ENCODE assay signal across 25 cellular contexts in genomic region chr2:15238028-15238427, GRCh38.
"Had no signal": no experiment of that assay in that cellular context is flagged by ENCODE, and none has a peak within 500 bp of the region (broad histone marks: within the 10 kb centered on the region; RNA-seq: fewer than 3 reads in every experiment).

No MANE protein-coding gene starts in this region.

- DNase-seq: activated CD4-positive, alpha-beta T cell treated with anti-CD3 and anti-CD28 coated beads for 1 hour; activated CD4-positive, alpha-beta T cell treated with anti-CD3 and anti-CD28 coated beads, Interleukin-2, amount 10 ng/mL, durations not matched to agents 7 days and 5 days; activated CD8-positive, alpha-beta T cell treated with anti-CD3 and anti-CD28 coated beads for 36 hours; activated gamma-delta T cell treated with Interleukin-2 at 50 U/mL for 16 hours; activated naive CD8-positive, alpha-beta T cell treated with anti-CD3 and anti-CD28 coated beads, Interleukin-2, amount 50 U/mL, for 24 hours; activated T-cell treated with anti-CD3 and anti-CD28 coated beads, Interleukin-2, amount 50 U/mL, for 4 hours; amygdala; caudate nucleus; cortex of kidney; effector memory CD8-positive, alpha-beta T cell; foreskin fibroblast; heart right ventricle; naive B cell; ovary; retina; sigmoid colon; small intestine; stimulated activated CD4-positive, alpha-beta T cell treated with anti-CD3 and anti-CD28 coated beads, Interleukin-4, amount 100 ng/mL, for 24 hours; trophoblast cell had no signal

- H3K27ac ChIP-seq: heart right ventricle, ovary, prostate gland, sigmoid colon, thoracic aorta, vagina had no signal

- H3K36me3 ChIP-seq: ovary, prostate gland, thoracic aorta, vagina had no signal

- ATAC-seq: activated CD8-positive, alpha-beta T cell treated with anti-CD3 and anti-CD28 coated beads for 36 hours; activated naive CD8-positive, alpha-beta T cell treated with anti-CD3 and anti-CD28 coated beads, Interleukin-2, amount 50 U/mL, for 24 hours; activated T-cell treated with anti-CD3 and anti-CD28 coated beads, Interleukin-2, amount 50 U/mL, for 4 hours; activated T-helper 17 cell treated with anti-CD3 and anti-CD28 coated beads, Interleukin-2, amount 50 U/mL, for 72 hours; effector memory CD8-positive, alpha-beta T cell; heart right ventricle; stimulated activated effector memory CD8-positive, alpha-beta T cell treated with anti-CD3 and anti-CD28 coated beads, Interleukin-12 subunit alpha, Interleukin-12 subunit beta, amount 100 ng/mL, for 72 hours had no signal

- H3K4me1 ChIP-seq: heart right ventricle, prostate gland, sigmoid colon, vagina had no signal

- H3K4me3 ChIP-seq: heart right ventricle, ovary, prostate gland, sigmoid colon, thoracic aorta, vagina had no signal

- H3K9me3 ChIP-seq: heart right ventricle, ovary, prostate gland, sigmoid colon, thoracic aorta, vagina had no signal

- FAIRE-seq: endothelial cell of umbilical vein, small intestine had no signal

- H3K27me3 ChIP-seq: heart right ventricle, ovary, sigmoid colon, vagina had no signal
